In genomic region chr14:61438036-61438435, GRCh38 we compare ENCODE assay signal across 13 cellular contexts.
DNase-seq lines count a peak whose midpoint lies in the region; ATAC-seq and TF ChIP-seq lines count a peak whose summit lies in the region.
"Had no signal": no experiment of that assay in that cellular context is flagged by ENCODE, and none has a peak within 500 bp of the region (broad histone marks: within the 10 kb centered on the region; RNA-seq: fewer than 3 reads in every experiment).

No MANE protein-coding gene starts in this region.

- no CpG with 5 or more reads among the region's 6 CpGs for WGBS in trophoblast cell (ENCODE audit: extremely low coverage, insufficient coverage, insufficient read length)

- ATAC-seq in CD4-positive, CD25-positive, alpha-beta regulatory T cell (ENCODE audit: low read depth in 2 of 2) = no peak
- ATAC-seq in GM21515 (IDR thresholded peaks at IDR 0.05; ENCODE audit: unreplicated experiment) = no peak

- H3K36me3 Mint-ChIP-seq in CD4-positive, CD25-positive, alpha-beta regulatory T cell = peaks cover 20% of the 10 kb centered on the region

- peaks cover 95% of the 10 kb centered on the region for H3K4me1 ChIP-seq in CD4-positive, CD25-positive, alpha-beta regulatory T cell (ENCODE audit: control insufficient read depth, insufficient read depth, low read length, poor library complexity, severe bottlenecking)
- H3K4me1 ChIP-seq in HUES6 (ENCODE audit: control insufficient read depth, insufficient read depth, low read length) (peaks cover 23% of the 10 kb centered on the region), breast epithelium (peaks cover 0 to 4% of the 10 kb centered on the region in 2 donors), trophoblast cell (ENCODE audit: control insufficient read depth in 1 of 2, insufficient read depth in 2 of 2, low read length in 2 of 2) (peaks cover 15 to 27% of the 10 kb centered on the region in 2 experiments)

- H3K27me3 ChIP-seq in CD4-positive, CD25-positive, alpha-beta regulatory T cell (ENCODE audit: control insufficient read depth, insufficient read depth, low read length) = no peaks in the 10 kb centered on the region
- H3K27me3 ChIP-seq in HUES6 (ENCODE audit: control insufficient read depth, insufficient read depth, low read length) (no peaks in the 10 kb centered on the region), breast epithelium (no peaks in the 10 kb centered on the region), trophoblast cell (ENCODE audit: insufficient read depth, low read length) (no peaks in the 10 kb centered on the region)
- H3K27me3 ChIP-seq: neutrophil had no signal

- H3K4me2 ChIP-seq in trophoblast cell (ENCODE audit: low read length) = no peak overlapping the region

- H2BK12ac ChIP-seq in trophoblast cell (ENCODE audit: low read length) = peak overlapping the region; percentile 73

- intact Hi-C loops in breast epithelium (cut with DNase I; ENCODE audit: low total_unique reads) = no loop called here

- H4K91ac ChIP-seq in trophoblast cell (ENCODE audit: low read depth, low read length) = no peak overlapping the region

- H3K23ac ChIP-seq in trophoblast cell (ENCODE audit: low read length) = no peak overlapping the region

- H4K12ac ChIP-seq in trophoblast cell (ENCODE audit: low read depth, low read length) = no peak overlapping the region

- peaks cover 67 to 98% (median 85%) of the 10 kb centered on the region in 4 donors for H3K4me1 Mint-ChIP-seq in CD4-positive, CD25-positive, alpha-beta regulatory T cell

- no peak overlapping the region for H2AK5ac ChIP-seq in trophoblast cell (ENCODE audit: low read length)

- no peaks in the 10 kb centered on the region for H3K9me3 Mint-ChIP-seq in CD4-positive, CD25-positive, alpha-beta regulatory T cell
- H3K9me3 Mint-ChIP-seq: CD14-positive monocyte had no signal

- H3K9ac ChIP-seq in HUES6 (ENCODE audit: low read length) = no peak overlapping the region
- H3K9ac ChIP-seq in trophoblast cell (ENCODE audit: low read length) = no peak overlapping the region

- H3K79me1 ChIP-seq in trophoblast cell (ENCODE audit: low read length) = peaks cover 7% of the 10 kb centered on the region

- no peak overlapping the region for H4K8ac ChIP-seq in trophoblast cell (ENCODE audit: low read depth, low read length)

- DNase-seq in CD4-positive, CD25-positive, alpha-beta regulatory T cell = no peak
- DNase-seq in breast epithelium (ENCODE audit: low spot score in 2 of 2) = no peak
- no peak for DNase-seq in trophoblast cell
- DNase-seq in NCI-H1694 treated with DMSO at 0.1 percent for 48 hours (lab: John Stamatoyannopoulos, UW) = no peak
- DNase-seq in stimulated activated CD4-positive, alpha-beta T cell treated with anti-CD3 and anti-CD28 coated beads, Interleukin-1b, Interleukin-23, amount 100 ng/mL, for 48 hours = no peak
- DNase-seq in central memory CD4-positive, alpha-beta T cell = no peak
- DNase-seq: activated CD4-positive, alpha-beta T cell treated with anti-CD3 and anti-CD28 coated beads, Interleukin-2, amount 50 U/mL, for 48 hours; anterior cingulate cortex; glutamatergic neuron had no signal

- no peak for TF ChIP-seq CTCF in breast epithelium (IDR thresholded peaks at IDR 0.05)

- no peaks in the 10 kb centered on the region for H3K27me3 Mint-ChIP-seq in CD4-positive, CD25-positive, alpha-beta regulatory T cell

- H3K79me2 ChIP-seq in trophoblast cell (ENCODE audit: control insufficient read depth, insufficient read depth, low read length, poor library complexity) = peaks cover 6% of the 10 kb centered on the region

- H2BK120ac ChIP-seq in trophoblast cell (ENCODE audit: insufficient read depth, low read length, poor library complexity) = peak overlapping the region; percentile 54

- H3K9me3 ChIP-seq in CD4-positive, CD25-positive, alpha-beta regulatory T cell (ENCODE audit: control insufficient read depth in 2 of 2, low read length in 2 of 2) = no peaks in the 10 kb centered on the region
- no peaks in the 10 kb centered on the region for H3K9me3 ChIP-seq in HUES6 (ENCODE audit: control insufficient read depth, insufficient read depth, low read depth, low read length)
- H3K9me3 ChIP-seq in breast epithelium = no peaks in the 10 kb centered on the region
- H3K9me3 ChIP-seq in trophoblast cell (ENCODE audit: insufficient read depth, low read depth, low read length) = no peaks in the 10 kb centered on the region
- H3K9me3 ChIP-seq: neutrophil had no signal

- peak overlapping the region; percentile 93 to 97 (median 95) for H3K27ac Mint-ChIP-seq in CD4-positive, CD25-positive, alpha-beta regulatory T cell

- no peak overlapping the region for H3K18ac ChIP-seq in trophoblast cell (ENCODE audit: low read length)

- no peak overlapping the region for H3K14ac ChIP-seq in trophoblast cell (ENCODE audit: low read length)

- no peak overlapping the region for H2AFZ ChIP-seq in trophoblast cell (ENCODE audit: insufficient read depth, low read length, poor library complexity)

- H2BK5ac ChIP-seq in trophoblast cell (ENCODE audit: low read depth, low read length, poor library complexity) = peak overlapping the region; percentile 29

- peak overlapping the region; percentile 73 for H3K4ac ChIP-seq in trophoblast cell (ENCODE audit: low read depth, low read length)

- H3K36me3 ChIP-seq in CD4-positive, CD25-positive, alpha-beta regulatory T cell (ENCODE audit: control insufficient read depth, insufficient read depth, low read length) = peaks cover 11% of the 10 kb centered on the region
- H3K36me3 ChIP-seq in HUES6 (ENCODE audit: control insufficient read depth, insufficient read depth, low read length) = no peaks in the 10 kb centered on the region
- H3K36me3 ChIP-seq in breast epithelium = no peaks in the 10 kb centered on the region
- H3K36me3 ChIP-seq in trophoblast cell (ENCODE audit: control insufficient read depth in 1 of 2, insufficient read depth in 2 of 2, low read length in 2 of 2) = no peaks in the 10 kb centered on the region
- H3K36me3 ChIP-seq: neutrophil had no signal

- H3K4me3 Mint-ChIP-seq in CD4-positive, CD25-positive, alpha-beta regulatory T cell = peak overlapping the region; percentile 72 to 88 (median 82)

- H3K4me3 ChIP-seq in CD4-positive, CD25-positive, alpha-beta regulatory T cell (ENCODE audit: low read depth, low read length) = peak overlapping the region; percentile 76
- H3K4me3 ChIP-seq in HUES6 (ENCODE audit: low read depth, low read length) (no peak overlapping the region), breast epithelium (no peak overlapping the region), trophoblast cell (ENCODE audit: low read depth, low read length) (no peak overlapping the region)

- H3K27ac ChIP-seq in CD4-positive, CD25-positive, alpha-beta regulatory T cell (ENCODE audit: insufficient read depth, low read length, poor library complexity, severe bottlenecking) = peak overlapping the region; percentile 69
- H3K27ac ChIP-seq in HUES6 (ENCODE audit: low read depth, low read length) (peak overlapping the region; percentile 4; the same call in 1 of the 2 replicates), breast epithelium (peak overlapping the region; percentile 70 to 76), trophoblast cell (ENCODE audit: low read depth, low read length) (peak overlapping the region; percentile 72)
- H3K27ac ChIP-seq: neutrophil had no signal

- no peak for TF ChIP-seq POLR2A in breast epithelium (IDR thresholded peaks at IDR 0.05)

Comparison
In these comparisons a context has a peak if more than half of its experiments do, and no peak if none do; other contexts are left out.
1. H3K27ac ChIP-seq: peak in every context shown above with its lines; median percentile 73 in breast epithelium; 72 in trophoblast cell; 69 in CD4-positive, CD25-positive, alpha-beta regulatory T cell; 4 in HUES6.